ENCODE assay signal across 9 cellular contexts in the genomic region with DNA sequence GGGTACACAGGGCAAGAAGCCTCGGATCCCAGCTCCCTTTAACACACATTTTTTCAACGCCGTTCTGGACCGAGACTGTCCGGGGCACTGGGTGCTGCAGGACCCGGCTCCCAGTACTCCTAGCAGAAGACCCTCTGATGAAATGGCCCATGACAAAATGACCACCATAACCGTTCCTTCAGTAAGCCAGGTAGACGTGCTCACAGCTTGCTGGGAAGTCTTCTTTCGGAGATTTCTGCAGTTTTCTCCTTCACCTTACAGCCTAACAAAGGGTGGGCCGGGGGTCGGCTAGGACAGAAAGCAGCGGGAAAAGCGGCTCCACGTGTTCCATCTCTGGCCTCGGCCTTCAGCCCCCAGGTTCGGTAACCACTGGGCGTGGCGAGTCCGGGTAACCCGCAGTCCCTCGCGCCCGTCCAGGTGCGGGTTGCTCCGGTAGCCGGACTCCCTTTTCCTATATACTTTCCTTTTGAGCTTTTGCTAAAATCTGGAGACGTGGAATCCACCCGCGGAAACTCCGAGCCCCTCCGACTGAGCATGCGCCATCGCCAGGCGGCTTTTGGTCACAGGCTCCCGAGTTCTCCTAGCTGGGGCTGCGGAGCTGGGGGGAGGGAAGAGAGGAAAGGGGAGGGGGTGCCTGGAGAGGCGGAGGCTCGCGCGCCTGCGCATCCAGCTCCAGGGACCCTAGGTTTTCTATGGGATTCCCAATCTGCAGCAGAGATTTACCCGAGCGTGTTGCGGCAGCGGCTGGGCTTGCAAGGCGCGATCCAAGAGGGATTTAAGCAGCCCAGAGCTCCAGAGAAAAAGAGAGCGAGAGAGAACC. TPM values are rescaled to one million over a fixed set of nuclear protein-coding genes. Genes with fewer than 3 reads are reported as not detected.
A peak's percentile ranks its signal among the peaks of the same experiment; 100 is the strongest.
DNase-seq lines count a peak whose midpoint lies in the region; ATAC-seq and TF ChIP-seq lines count a peak whose summit lies in the region.
"Had no signal": no experiment of that assay in that cellular context is flagged by ENCODE, and none has a peak within 500 bp of the region (broad histone marks: within the 10 kb centered on the region; RNA-seq: fewer than 3 reads in every experiment).

A gene (plus strand): TSS at position 704 of the 820 bp plus-strand sequence. CDS start 51,379 bp downstream, outside the sequence.

- CTCF ChIA-PET in activated CD4-positive, alpha-beta T cell treated with anti-CD3 and anti-CD28 coated beads, Interleukin-2, amount 10 ng/mL, durations not matched to agents 7 days and 5 days (lab: Charles Lee) = no interaction called here

- H3K27me3 Mint-ChIP-seq in activated CD4-positive, alpha-beta T cell treated with anti-CD3 and anti-CD28 coated beads, Interleukin-2, amount 10 ng/mL, durations not matched to agents 7 days and 5 days = peaks cover 66% of the 10 kb centered on the region
- peaks cover 70% of the 10 kb centered on the region for H3K27me3 Mint-ChIP-seq in nephron (ENCODE audit: low read depth)

- no peak within 1 kb of the TSS for H3K4me3 Mint-ChIP-seq in activated CD4-positive, alpha-beta T cell treated with anti-CD3 and anti-CD28 coated beads, Interleukin-2, amount 10 ng/mL, durations not matched to agents 7 days and 5 days
- H3K4me3 Mint-ChIP-seq in nephron = peak within 1 kb of the TSS; percentile 87 to 91 (median 88)

- peak within 1 kb of the TSS; percentile 63 for H3K27ac Mint-ChIP-seq in activated CD4-positive, alpha-beta T cell treated with anti-CD3 and anti-CD28 coated beads, Interleukin-2, amount 10 ng/mL, durations not matched to agents 7 days and 5 days
- H3K27ac Mint-ChIP-seq in nephron = peak within 1 kb of the TSS; percentile 60 to 87 (median 68)

- H3K36me3 Mint-ChIP-seq in activated CD4-positive, alpha-beta T cell treated with anti-CD3 and anti-CD28 coated beads, Interleukin-2, amount 10 ng/mL, durations not matched to agents 7 days and 5 days (ENCODE audit: low read depth) = no peaks in the 10 kb centered on the region
- H3K36me3 Mint-ChIP-seq in nephron (ENCODE audit: low read depth) = no peaks in the 10 kb centered on the region

- peaks cover 5% of the 10 kb centered on the region for H3K4me1 Mint-ChIP-seq in activated CD4-positive, alpha-beta T cell treated with anti-CD3 and anti-CD28 coated beads, Interleukin-2, amount 10 ng/mL, durations not matched to agents 7 days and 5 days
- peaks cover 35% of the 10 kb centered on the region for H3K4me1 Mint-ChIP-seq in nephron

- ATAC-seq in GM18907 (IDR thresholded peaks at IDR 0.05; ENCODE audit: unreplicated experiment) = no peak
- no peak for ATAC-seq in HG03378 (IDR thresholded peaks at IDR 0.05; ENCODE audit: unreplicated experiment)

- POLR2A ChIA-PET in activated CD4-positive, alpha-beta T cell treated with anti-CD3 and anti-CD28 coated beads, Interleukin-2, amount 10 ng/mL, durations not matched to agents 7 days and 5 days (lab: Charles Lee) = interaction anchor here (0.6 kb wide), 1 partner anchor 112 kb away, joined by 3 read pairs; no protein-coding TSS in a partner anchor

- no peak for TF ChIP-seq CTCF in nephron (IDR thresholded peaks at IDR 0.05; ENCODE audit: unreplicated experiment in 3 of 3)

- no peaks in the 10 kb centered on the region for H3K9me3 Mint-ChIP-seq in activated CD4-positive, alpha-beta T cell treated with anti-CD3 and anti-CD28 coated beads, Interleukin-2, amount 10 ng/mL, durations not matched to agents 7 days and 5 days
- no peaks in the 10 kb centered on the region for H3K9me3 Mint-ChIP-seq in nephron

- in situ Hi-C loops in SK-MEL-5 (cut with HindIII; ENCODE audit: low pct_unique_long_range_greater_than_20kb, low sequenced_read_pairs) = no loop called here

- no peak for DNase-seq in activated CD4-positive, alpha-beta T cell treated with anti-CD3 and anti-CD28 coated beads, Interleukin-2, amount 10 ng/mL, durations not matched to agents 7 days and 5 days
- no peak for DNase-seq in activated CD4-positive, alpha-beta T cell treated with anti-CD3 and anti-CD28 coated beads for 1 hour
- peak; percentile 42 for DNase-seq in SK-MEL-5 (ENCODE audit: low read depth, low spot score)
- peak; percentile 63 for DNase-seq in fibroblast of the conjunctiva (ENCODE audit: low read depth)
- no peak for DNase-seq in mesenteric fat pad (ENCODE audit: low spot score)

RNA-seq across cellular contexts. Expression of the gene that starts here (rescaled TPM):
- total RNA-seq in activated CD4-positive, alpha-beta T cell treated with anti-CD3 and anti-CD28 coated beads, Interleukin-2, amount 10 ng/mL, durations not matched to agents 7 days and 5 days = not detected
- 0.08 TPM in 1 of 2 replicates, not detected in the other for total RNA-seq in SK-MEL-5 (2014; rRNA removed; shearing (Covaris generic))
- not detected in 2 replicates for polyA plus RNA-seq in SK-MEL-5 (2015; cell fraction: cytosol; rRNA removed)
- polyA plus RNA-seq in SK-MEL-5 (2015; cell fraction: nucleus; rRNA removed) = not detected in 2 replicates
- not detected for total RNA-seq in mesenteric fat pad
- total RNA-seq: activated CD8-positive, alpha-beta memory T cell treated with anti-CD3 and anti-CD28 coated beads for 36 hours had no signal

Comparison
In these comparisons a context has a peak if more than half of its experiments do, and no peak if none do; other contexts are left out.
1. Peak in DNase-seq in SK-MEL-5; RNA of the gene not detected or under 1 TPM.